Comparison of ENCODE assay signal across 1 cellular context in genomic region chr5:68628082-68628796, GRCh38.
TF ChIP-seq lines count a peak whose summit lies in the region.

No MANE protein-coding gene starts in this region.

TF ChIP-seq in K562, 482 proteins besides CTCF, POLR2A, EP300 and RAD21 (continued from another document and continues in another):
- TF ChIP-seq, protein P1, sequence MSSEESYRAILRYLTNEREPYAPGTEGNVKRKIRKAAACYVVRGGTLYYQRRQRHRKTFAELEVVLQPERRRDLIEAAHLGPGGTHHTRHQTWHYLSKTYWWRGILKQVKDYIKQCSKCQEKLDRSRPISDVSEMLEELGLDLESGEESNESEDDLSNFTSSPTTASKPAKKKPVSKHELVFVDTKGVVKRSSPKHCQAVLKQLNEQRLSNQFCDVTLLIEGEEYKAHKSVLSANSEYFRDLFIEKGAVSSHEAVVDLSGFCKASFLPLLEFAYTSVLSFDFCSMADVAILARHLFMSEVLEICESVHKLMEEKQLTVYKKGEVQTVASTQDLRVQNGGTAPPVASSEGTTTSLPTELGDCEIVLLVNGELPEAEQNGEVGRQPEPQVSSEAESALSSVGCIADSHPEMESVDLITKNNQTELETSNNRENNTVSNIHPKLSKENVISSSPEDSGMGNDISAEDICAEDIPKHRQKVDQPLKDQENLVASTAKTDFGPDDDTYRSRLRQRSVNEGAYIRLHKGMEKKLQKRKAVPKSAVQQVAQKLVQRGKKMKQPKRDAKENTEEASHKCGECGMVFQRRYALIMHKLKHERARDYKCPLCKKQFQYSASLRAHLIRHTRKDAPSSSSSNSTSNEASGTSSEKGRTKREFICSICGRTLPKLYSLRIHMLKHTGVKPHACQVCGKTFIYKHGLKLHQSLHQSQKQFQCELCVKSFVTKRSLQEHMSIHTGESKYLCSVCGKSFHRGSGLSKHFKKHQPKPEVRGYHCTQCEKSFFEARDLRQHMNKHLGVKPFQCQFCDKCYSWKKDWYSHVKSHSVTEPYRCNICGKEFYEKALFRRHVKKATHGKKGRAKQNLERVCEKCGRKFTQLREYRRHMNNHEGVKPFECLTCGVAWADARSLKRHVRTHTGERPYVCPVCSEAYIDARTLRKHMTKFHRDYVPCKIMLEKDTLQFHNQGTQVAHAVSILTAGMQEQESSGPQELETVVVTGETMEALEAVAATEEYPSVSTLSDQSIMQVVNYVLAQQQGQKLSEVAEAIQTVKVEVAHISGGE (CRISPR knock-in tag; IDR thresholded peaks at IDR 0.05) = 0 out of 6 replicates have a peak, but pooled peaks of 1 of the 3 experiments have one; percentile 37
- no peak for TF ChIP-seq MAFG (tag; conservative IDR thresholded peaks at IDR 0.05)
- peak; percentile 88 for TF ChIP-seq ZNF766 (CRISPR knock-in tag; conservative IDR thresholded peaks at IDR 0.05)
- TF ChIP-seq ZNF239 (CRISPR knock-in tag; IDR thresholded peaks at IDR 0.05) = peak; percentile 59; the same call in 1 of the 2 replicates
- no peak for TF ChIP-seq HDAC3 (IDR thresholded peaks at IDR 0.05; ENCODE audit: borderline replicate concordance, partially characterized antibody)
- TF ChIP-seq ZNF584 (CRISPR knock-in tag; IDR thresholded peaks at IDR 0.05; ENCODE audit: low read depth) = peak; percentile 80; the same call in 1 of the 2 replicates
- no peak for TF ChIP-seq SMARCE1 (IDR thresholded peaks at IDR 0.05)
- TF ChIP-seq, protein P2, sequence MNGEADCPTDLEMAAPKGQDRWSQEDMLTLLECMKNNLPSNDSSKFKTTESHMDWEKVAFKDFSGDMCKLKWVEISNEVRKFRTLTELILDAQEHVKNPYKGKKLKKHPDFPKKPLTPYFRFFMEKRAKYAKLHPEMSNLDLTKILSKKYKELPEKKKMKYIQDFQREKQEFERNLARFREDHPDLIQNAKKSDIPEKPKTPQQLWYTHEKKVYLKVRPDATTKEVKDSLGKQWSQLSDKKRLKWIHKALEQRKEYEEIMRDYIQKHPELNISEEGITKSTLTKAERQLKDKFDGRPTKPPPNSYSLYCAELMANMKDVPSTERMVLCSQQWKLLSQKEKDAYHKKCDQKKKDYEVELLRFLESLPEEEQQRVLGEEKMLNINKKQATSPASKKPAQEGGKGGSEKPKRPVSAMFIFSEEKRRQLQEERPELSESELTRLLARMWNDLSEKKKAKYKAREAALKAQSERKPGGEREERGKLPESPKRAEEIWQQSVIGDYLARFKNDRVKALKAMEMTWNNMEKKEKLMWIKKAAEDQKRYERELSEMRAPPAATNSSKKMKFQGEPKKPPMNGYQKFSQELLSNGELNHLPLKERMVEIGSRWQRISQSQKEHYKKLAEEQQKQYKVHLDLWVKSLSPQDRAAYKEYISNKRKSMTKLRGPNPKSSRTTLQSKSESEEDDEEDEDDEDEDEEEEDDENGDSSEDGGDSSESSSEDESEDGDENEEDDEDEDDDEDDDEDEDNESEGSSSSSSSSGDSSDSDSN (IDR thresholded peaks at IDR 0.05; ENCODE audit: borderline replicate concordance in 1 of 2, low read depth in 2 of 2, low read length in 2 of 2) = no peak
- TF ChIP-seq, protein P3, sequence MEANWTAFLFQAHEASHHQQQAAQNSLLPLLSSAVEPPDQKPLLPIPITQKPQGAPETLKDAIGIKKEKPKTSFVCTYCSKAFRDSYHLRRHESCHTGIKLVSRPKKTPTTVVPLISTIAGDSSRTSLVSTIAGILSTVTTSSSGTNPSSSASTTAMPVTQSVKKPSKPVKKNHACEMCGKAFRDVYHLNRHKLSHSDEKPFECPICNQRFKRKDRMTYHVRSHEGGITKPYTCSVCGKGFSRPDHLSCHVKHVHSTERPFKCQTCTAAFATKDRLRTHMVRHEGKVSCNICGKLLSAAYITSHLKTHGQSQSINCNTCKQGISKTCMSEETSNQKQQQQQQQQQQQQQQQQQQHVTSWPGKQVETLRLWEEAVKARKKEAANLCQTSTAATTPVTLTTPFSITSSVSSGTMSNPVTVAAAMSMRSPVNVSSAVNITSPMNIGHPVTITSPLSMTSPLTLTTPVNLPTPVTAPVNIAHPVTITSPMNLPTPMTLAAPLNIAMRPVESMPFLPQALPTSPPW (CRISPR knock-in tag; IDR thresholded peaks at IDR 0.05) = no peak
- no peak for TF ChIP-seq E2F8 (IDR thresholded peaks at IDR 0.05; ENCODE audit: low read depth, partially characterized antibody)
- peak; percentile 89 for TF ChIP-seq ZNF197 (CRISPR knock-in tag; IDR thresholded peaks at IDR 0.05; ENCODE audit: low read depth)
- TF ChIP-seq SRF (CRISPR knock-in tag; IDR thresholded peaks at IDR 0.05) = peak; percentile 72 to 96; a peak in 3 of 4 replicates
- TF ChIP-seq CHD7 (IDR thresholded peaks at IDR 0.05; ENCODE audit: low read depth, low read length) = no peak
- TF ChIP-seq, protein P4, sequence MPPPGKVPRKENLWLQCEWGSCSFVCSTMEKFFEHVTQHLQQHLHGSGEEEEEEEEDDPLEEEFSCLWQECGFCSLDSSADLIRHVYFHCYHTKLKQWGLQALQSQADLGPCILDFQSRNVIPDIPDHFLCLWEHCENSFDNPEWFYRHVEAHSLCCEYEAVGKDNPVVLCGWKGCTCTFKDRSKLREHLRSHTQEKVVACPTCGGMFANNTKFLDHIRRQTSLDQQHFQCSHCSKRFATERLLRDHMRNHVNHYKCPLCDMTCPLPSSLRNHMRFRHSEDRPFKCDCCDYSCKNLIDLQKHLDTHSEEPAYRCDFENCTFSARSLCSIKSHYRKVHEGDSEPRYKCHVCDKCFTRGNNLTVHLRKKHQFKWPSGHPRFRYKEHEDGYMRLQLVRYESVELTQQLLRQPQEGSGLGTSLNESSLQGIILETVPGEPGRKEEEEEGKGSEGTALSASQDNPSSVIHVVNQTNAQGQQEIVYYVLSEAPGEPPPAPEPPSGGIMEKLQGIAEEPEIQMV (tag; conservative IDR thresholded peaks at IDR 0.05; ENCODE audit: low read depth) = 0 out of 2 replicates have a peak, but pooled peaks have one; percentile 44
- no peak for TF ChIP-seq RERE (CRISPR knock-in tag; IDR thresholded peaks at IDR 0.05; ENCODE audit: borderline replicate concordance)
